ENCODE assay signal across 9 cellular contexts in the genomic region with DNA sequence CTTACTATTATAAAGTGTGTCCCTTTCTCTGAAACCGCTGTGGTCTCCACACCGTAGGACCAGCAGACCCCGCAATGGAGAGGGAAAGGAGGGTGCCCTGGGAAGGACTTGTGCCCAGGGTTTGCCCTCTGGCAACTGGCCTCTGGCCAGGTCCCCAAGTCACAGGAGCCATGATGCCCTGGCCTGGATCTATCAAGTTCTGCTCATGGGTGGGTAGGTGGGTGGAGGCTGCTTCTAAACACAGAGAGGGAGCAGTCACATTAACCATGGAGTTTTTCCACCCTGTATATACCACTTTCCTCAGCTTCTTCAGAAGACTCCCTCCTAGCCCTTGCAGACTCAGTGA. TPM values are rescaled to one million over a fixed set of nuclear protein-coding genes. Genes with fewer than 3 reads are reported as not detected.
DNase-seq lines count a peak whose midpoint lies in the region; ATAC-seq and TF ChIP-seq lines count a peak whose summit lies in the region.
"Had no signal": no experiment of that assay in that cellular context is flagged by ENCODE, and none has a peak within 500 bp of the region (broad histone marks: within the 10 kb centered on the region; RNA-seq: fewer than 3 reads in every experiment).

No MANE protein-coding gene starts in this region.

- no peaks in the 10 kb centered on the region for H3K9me3 ChIP-seq in KOPT-K1 (ENCODE audit: insufficient read depth, low read length, poor library complexity, severe bottlenecking)

- H3K27ac ChIP-seq in KOPT-K1 (ENCODE audit: low read depth, low read length, poor library complexity, severe bottlenecking): peak overlapping the region; percentile 60
- no peak overlapping the region for H3K27ac ChIP-seq in coronary artery

- H3K36me3 Mint-ChIP-seq in progenitor cell of endocrine pancreas (ENCODE audit: insufficient read depth): no peaks in the 10 kb centered on the region

- peak; percentile 32 for DNase-seq in G401 (ENCODE audit: low spot score)
- no peak for DNase-seq in coronary artery (ENCODE audit: low spot score)
- DNase-seq in progenitor cell of endocrine pancreas (ENCODE audit: low spot score, unreplicated experiment): no peak
- DNase-seq in posterior cingulate gyrus: no peak
- no peak for DNase-seq in OCI-M2 (lab: John Stamatoyannopoulos, UW; ENCODE audit: unreplicated experiment)
- no peak for DNase-seq in COLO668 (lab: John Stamatoyannopoulos, UW; ENCODE audit: unreplicated experiment)
- DNase-seq: retina had no signal

- H3K27me3 Mint-ChIP-seq in progenitor cell of endocrine pancreas: peaks cover 77% of the 10 kb centered on the region

- no peaks in the 10 kb centered on the region for H3K9me3 Mint-ChIP-seq in progenitor cell of endocrine pancreas (ENCODE audit: low read depth)

- H3K4me3 ChIP-seq in coronary artery: peak overlapping the region; percentile 81

- no peak overlapping the region for H3K27ac Mint-ChIP-seq in progenitor cell of endocrine pancreas

- no peaks in the 10 kb centered on the region for H3K4me1 Mint-ChIP-seq in progenitor cell of endocrine pancreas (ENCODE audit: low read depth)

- in situ Hi-C loops in G401 (cut with HindIII; ENCODE audit: low sequenced_read_pairs): no loop called here

- ATAC-seq in GM18907 (IDR thresholded peaks at IDR 0.05; ENCODE audit: unreplicated experiment): no peak

- TF ChIP-seq CTCF in coronary artery (IDR thresholded peaks at IDR 0.05): no peak
- TF ChIP-seq CTCF in progenitor cell of endocrine pancreas (IDR thresholded peaks at IDR 0.05; ENCODE audit: unreplicated experiment): no peak

- H3K36me3 ChIP-seq in KOPT-K1 (ENCODE audit: insufficient read depth, low read length): no peaks in the 10 kb centered on the region

- intact Hi-C loops in posterior cingulate gyrus (cut with DNase I): no loop called here

- H3K4me3 Mint-ChIP-seq in progenitor cell of endocrine pancreas (ENCODE audit: low read depth): peak overlapping the region; percentile 31

RNA-seq across cellular contexts. Expression of gene NEUROD2, which starts 9.4 kb away (rescaled TPM):
- total RNA-seq in G401 (2014; rRNA removed; shearing (Covaris generic)): not detected in 2 replicates
- total RNA-seq in progenitor cell of endocrine pancreas: not detected in 2 replicates

RNA-seq across cellular contexts. Expression of gene PPP1R1B, which starts 9.7 kb away (rescaled TPM):
- 3.4 and 8.6 TPM in 2 replicates for total RNA-seq in G401 (2014; rRNA removed; shearing (Covaris generic))
- total RNA-seq in progenitor cell of endocrine pancreas: 0.89 TPM in 1 of 2 replicates, not detected in the other

RNA-seq across cellular contexts. Expression of gene STARD3, which starts 19.9 kb away (rescaled TPM):
- total RNA-seq in G401 (2014; rRNA removed; shearing (Covaris generic)): 30.8 and 45.5 TPM in 2 replicates
- 57.0 and 62.5 TPM in 2 replicates for total RNA-seq in progenitor cell of endocrine pancreas

RNA-seq across cellular contexts. Expression of gene TCAP, which starts 48.1 kb away (rescaled TPM):
- total RNA-seq in G401 (2014; rRNA removed; shearing (Covaris generic)): 0.43 and 0.44 TPM in 2 replicates
- total RNA-seq in progenitor cell of endocrine pancreas: 1.8 and 2.7 TPM in 2 replicates

RNA-seq across cellular contexts. Expression of gene PNMT, which starts 51.2 kb away (rescaled TPM):
- not detected in 2 replicates for total RNA-seq in G401 (2014; rRNA removed; shearing (Covaris generic))
- 2.5 and 3.1 TPM in 2 replicates for total RNA-seq in progenitor cell of endocrine pancreas
